In genomic region chr2:177501186-177501585, GRCh38 we compare ENCODE assay signal across 23 cellular contexts.
DNase-seq lines count a peak whose midpoint lies in the region; ATAC-seq, FAIRE-seq and TF ChIP-seq lines count a peak whose summit lies in the region.
"Had no signal": no experiment of that assay in that cellular context is flagged by ENCODE, and none has a peak within 500 bp of the region (broad histone marks: within the 10 kb centered on the region; RNA-seq: fewer than 3 reads in every experiment).

No MANE protein-coding gene starts in this region.

- no peak overlapping the region for H3K4me3 Mint-ChIP-seq in CD4-positive, CD25-positive, alpha-beta regulatory T cell
- H3K4me3 Mint-ChIP-seq in naive thymus-derived CD8-positive, alpha-beta T cell: no peak overlapping the region
- H3K4me3 Mint-ChIP-seq: activated CD4-positive, alpha-beta memory T cell treated with anti-CD3 and anti-CD28 coated beads, Interleukin-2, amount 10 ng/mL, durations not matched to agents 7 days and 5 days; activated naive CD8-positive, alpha-beta T cell; stimulated activated memory B cell treated with anti-CD40 and anti-IgM and Interleukin-4, amounts not matched to agents 10 μg/mL and 1 μg/mL and 100 μg/mL, for 72 hours; WTC11 had no signal

- dilution Hi-C loops in endothelial cell of umbilical vein (cut with MboI; ENCODE audit: extremely low pct_ligation_motif_present, low sequenced_read_pairs): no loop called here

- H3K9me3 ChIP-seq in CD4-positive, CD25-positive, alpha-beta regulatory T cell (ENCODE audit: control insufficient read depth in 2 of 2, low read length in 2 of 2): no peaks in the 10 kb centered on the region
- H3K9me3 ChIP-seq in endothelial cell of umbilical vein (replicated peaks; ENCODE audit: control insufficient read depth, insufficient read depth, low read length): no peaks in the 10 kb centered on the region
- H3K9me3 ChIP-seq: gastroesophageal sphincter, prostate gland had no signal

- DNase-seq in CD4-positive, CD25-positive, alpha-beta regulatory T cell: peak in 1 of 3 donors; percentile 2
- peak; percentile 28 for DNase-seq in ELR (ENCODE audit: low read depth)
- DNase-seq in endothelial cell of umbilical vein (ENCODE audit: low read depth, low spot score): peak; percentile 24
- DNase-seq in NK-92 treated with Interleukin-12 subunit alpha and Interleukin-12 subunit beta, amount 100 ng/mL, for 24 hours (lab: John Stamatoyannopoulos, UW): no peak
- no peak for DNase-seq in naive thymus-derived CD8-positive, alpha-beta T cell
- DNase-seq: activated CD4-positive, alpha-beta memory T cell treated with anti-CD3 and anti-CD28 coated beads, Interleukin-2, amount 10 ng/mL, durations not matched to agents 7 days and 5 days; activated T-cell treated with anti-CD3 and anti-CD28 coated beads, Interleukin-2, amount 50 U/mL, for 1 hour; COR-L47; DND-41; HCEC 1CT; NCI-H526; stimulated activated CD4-positive, alpha-beta T cell treated with anti-CD3 and anti-CD28 coated beads, Interleukin-1b, Interleukin-23, amount 100 ng/mL, for 48 hours had no signal

- POLR2A ChIA-PET in endothelial cell of umbilical vein (lab: Charles Lee): no interaction called here
- POLR2A ChIA-PET in naive thymus-derived CD8-positive, alpha-beta T cell (lab: Charles Lee): no interaction called here

- H3K4me3 ChIP-seq in CD4-positive, CD25-positive, alpha-beta regulatory T cell (ENCODE audit: low read depth, low read length): no peak overlapping the region
- H3K4me3 ChIP-seq in endothelial cell of umbilical vein (replicated peaks in 1 of 3; ENCODE audit: insufficient read depth in 1 of 3, low read depth in 1 of 3, low read length in 3 of 3): no peak overlapping the region
- H3K4me3 ChIP-seq: gastroesophageal sphincter, lung, prostate gland had no signal

- peak overlapping the region; percentile 12 for H3K4me2 ChIP-seq in endothelial cell of umbilical vein (ENCODE audit: insufficient read depth, low read length)
- H3K4me2 ChIP-seq: KMS-11 had no signal

- no peak overlapping the region for H3K27ac ChIP-seq in CD4-positive, CD25-positive, alpha-beta regulatory T cell (ENCODE audit: insufficient read depth, low read length, poor library complexity, severe bottlenecking)
- H3K27ac ChIP-seq in endothelial cell of umbilical vein (ENCODE audit: insufficient read depth, low read depth, low read length): no peak overlapping the region
- H3K27ac ChIP-seq: gastroesophageal sphincter, KMS-11, prostate gland had no signal

- no peaks in the 10 kb centered on the region for H3K79me2 ChIP-seq in endothelial cell of umbilical vein (ENCODE audit: control insufficient read depth, insufficient read depth, low read length)

- H3K4me1 ChIP-seq in CD4-positive, CD25-positive, alpha-beta regulatory T cell (ENCODE audit: control insufficient read depth, insufficient read depth, low read length, poor library complexity, severe bottlenecking): no peaks in the 10 kb centered on the region
- peaks cover 8% of the 10 kb centered on the region for H3K4me1 ChIP-seq in endothelial cell of umbilical vein (ENCODE audit: control insufficient read depth, extremely low read depth, insufficient read depth, low read length)
- H3K4me1 ChIP-seq: gastroesophageal sphincter, prostate gland had no signal

- H3K9ac ChIP-seq in endothelial cell of umbilical vein (replicated peaks; ENCODE audit: extremely low read depth, insufficient read depth, low read length): no peak overlapping the region
- H3K9ac ChIP-seq: KMS-11 had no signal

- TF ChIP-seq POLR2A in endothelial cell of umbilical vein (IDR thresholded peaks at IDR 0.05; ENCODE audit: low read depth, low read length): no peak

- peak; percentile 47 to 50 for ATAC-seq in CD4-positive, CD25-positive, alpha-beta regulatory T cell (ENCODE audit: low read depth in 2 of 2)
- peak; percentile 72 for ATAC-seq in HG03378 (IDR thresholded peaks at IDR 0.05; ENCODE audit: unreplicated experiment)
- ATAC-seq in GM19035 (IDR thresholded peaks at IDR 0.05; ENCODE audit: unreplicated experiment): no peak
- ATAC-seq in naive thymus-derived CD8-positive, alpha-beta T cell: no peak
- ATAC-seq: esophagus mucosa; gastroesophageal sphincter; stimulated activated memory B cell treated with anti-CD40 and anti-IgM and Interleukin-4, amounts not matched to agents 10 μg/mL and 1 μg/mL and 100 μg/mL, for 72 hours; WTC11 had no signal

- TF ChIP-seq CTCF in endothelial cell of umbilical vein (IDR thresholded peaks at IDR 0.05; ENCODE audit: extremely low read depth in 1 of 2, insufficient read depth in 1 of 2, low read depth in 1 of 2, low read length in 2 of 2): no peak

- FAIRE-seq in endothelial cell of umbilical vein (lab: Jason Lieb, UNC): no peak
- FAIRE-seq: keratinocyte had no signal

- peaks cover 30% of the 10 kb centered on the region for H3K36me3 Mint-ChIP-seq in CD4-positive, CD25-positive, alpha-beta regulatory T cell
- peaks cover 3 to 52% (median 8%) of the 10 kb centered on the region in 3 donors for H3K36me3 Mint-ChIP-seq in naive thymus-derived CD8-positive, alpha-beta T cell
- H3K36me3 Mint-ChIP-seq: WTC11 had no signal

- intact Hi-C loops in endothelial cell of umbilical vein (cut with micrococcal nuclease): no loop called here

- CTCF ChIA-PET in endothelial cell of umbilical vein (lab: Charles Lee): no interaction called here

- no peaks in the 10 kb centered on the region for H3K27me3 ChIP-seq in CD4-positive, CD25-positive, alpha-beta regulatory T cell (ENCODE audit: control insufficient read depth, insufficient read depth, low read length)
- no peaks in the 10 kb centered on the region for H3K27me3 ChIP-seq in endothelial cell of umbilical vein (ENCODE audit: control insufficient read depth in 2 of 2, insufficient read depth in 2 of 2, low read length in 2 of 2)
- H3K27me3 ChIP-seq: gastroesophageal sphincter had no signal

- H3K9me3 Mint-ChIP-seq in CD4-positive, CD25-positive, alpha-beta regulatory T cell: no peaks in the 10 kb centered on the region
- no peaks in the 10 kb centered on the region for H3K9me3 Mint-ChIP-seq in naive thymus-derived CD8-positive, alpha-beta T cell
- H3K9me3 Mint-ChIP-seq: activated CD4-positive, alpha-beta memory T cell treated with anti-CD3 and anti-CD28 coated beads, Interleukin-2, amount 10 ng/mL, durations not matched to agents 7 days and 5 days; stimulated activated memory B cell treated with anti-CD40 and anti-IgM and Interleukin-4, amounts not matched to agents 10 μg/mL and 1 μg/mL and 100 μg/mL, for 72 hours; WTC11 had no signal

- H4K20me1 ChIP-seq in endothelial cell of umbilical vein (replicated peaks; ENCODE audit: control insufficient read depth, extremely low read depth, insufficient read depth, low read length): no peaks in the 10 kb centered on the region

- H3K27me3 Mint-ChIP-seq in CD4-positive, CD25-positive, alpha-beta regulatory T cell: no peaks in the 10 kb centered on the region
- no peaks in the 10 kb centered on the region for H3K27me3 Mint-ChIP-seq in naive thymus-derived CD8-positive, alpha-beta T cell
- H3K27me3 Mint-ChIP-seq: activated CD4-positive, alpha-beta memory T cell treated with anti-CD3 and anti-CD28 coated beads, Interleukin-2, amount 10 ng/mL, durations not matched to agents 7 days and 5 days; activated naive CD8-positive, alpha-beta T cell; stimulated activated memory B cell treated with anti-CD40 and anti-IgM and Interleukin-4, amounts not matched to agents 10 μg/mL and 1 μg/mL and 100 μg/mL, for 72 hours had no signal

- H2AFZ ChIP-seq in endothelial cell of umbilical vein (ENCODE audit: low read depth, low read length): no peak overlapping the region

- H3K36me3 ChIP-seq in CD4-positive, CD25-positive, alpha-beta regulatory T cell (ENCODE audit: control insufficient read depth, insufficient read depth, low read length): peaks cover 14% of the 10 kb centered on the region
- H3K36me3 ChIP-seq in endothelial cell of umbilical vein (ENCODE audit: control insufficient read depth in 2 of 2, extremely low read depth in 1 of 2, insufficient read depth in 2 of 2, low read length in 2 of 2): no peaks in the 10 kb centered on the region
- H3K36me3 ChIP-seq: gastroesophageal sphincter, prostate gland had no signal

- no peak overlapping the region for H3K27ac Mint-ChIP-seq in CD4-positive, CD25-positive, alpha-beta regulatory T cell
- H3K27ac Mint-ChIP-seq in naive thymus-derived CD8-positive, alpha-beta T cell: no peak overlapping the region
- H3K27ac Mint-ChIP-seq: activated CD4-positive, alpha-beta memory T cell treated with anti-CD3 and anti-CD28 coated beads, Interleukin-2, amount 10 ng/mL, durations not matched to agents 7 days and 5 days; activated naive CD8-positive, alpha-beta T cell; stimulated activated memory B cell treated with anti-CD40 and anti-IgM and Interleukin-4, amounts not matched to agents 10 μg/mL and 1 μg/mL and 100 μg/mL, for 72 hours; WTC11 had no signal

- H3K4me1 Mint-ChIP-seq in CD4-positive, CD25-positive, alpha-beta regulatory T cell: peaks cover 0 to 11% (median 5%) of the 10 kb centered on the region in 4 donors
- peaks cover 0 to 2% (median under 1%) of the 10 kb centered on the region in 4 donors for H3K4me1 Mint-ChIP-seq in naive thymus-derived CD8-positive, alpha-beta T cell
- H3K4me1 Mint-ChIP-seq: stimulated activated memory B cell treated with anti-CD40 and anti-IgM and Interleukin-4, amounts not matched to agents 10 μg/mL and 1 μg/mL and 100 μg/mL, for 72 hours; WTC11 had no signal

- BruUV-seq in endothelial cell of umbilical vein (replicated peaks; lab: Mats Ljungman, UMichigan): no TSS peak

- H3K9me1 ChIP-seq in endothelial cell of umbilical vein (replicated peaks; ENCODE audit: control insufficient read depth, extremely low read depth, insufficient read depth, low read length): no peaks in the 10 kb centered on the region

TF ChIP-seq in endothelial cell of umbilical vein, 7 proteins besides CTCF, POLR2A, EP300 and RAD21:
- no peak for TF ChIP-seq MYC (IDR thresholded peaks at IDR 0.05; ENCODE audit: low read depth, low read length)
- TF ChIP-seq MAX (IDR thresholded peaks at IDR 0.05; ENCODE audit: insufficient read depth, insufficient read length): no peak
- no peak for TF ChIP-seq POLR2AphosphoS5 (IDR thresholded peaks at IDR 0.05; ENCODE audit: insufficient read depth, low read depth, low read length)
- TF ChIP-seq FOS (IDR thresholded peaks at IDR 0.05; ENCODE audit: borderline replicate concordance, insufficient read depth, low read length): no peak
- TF ChIP-seq EZH2 (IDR thresholded peaks at IDR 0.05; ENCODE audit: borderline replicate concordance, low read depth, low read length, severe bottlenecking): no peak
- TF ChIP-seq GATA2 (IDR thresholded peaks at IDR 0.05; ENCODE audit: insufficient read depth, insufficient read length, low read depth, low read length): no peak
- peak; percentile 31 for TF ChIP-seq JUN (IDR thresholded peaks at IDR 0.05; ENCODE audit: borderline replicate concordance, insufficient read depth, insufficient read length, low read depth)

Comparison
In these comparisons a context has a peak if more than half of its experiments do, and no peak if none do; other contexts are left out.
1. ATAC-seq: peak in CD4-positive, CD25-positive, alpha-beta regulatory T cell (2 of 2) and HG03378 (single experiment); none in GM19035 (single experiment) and naive thymus-derived CD8-positive, alpha-beta T cell (0 of 2).
2. DNase-seq: peak in ELR (single experiment) and endothelial cell of umbilical vein (single experiment); none in NK-92 treated with Interleukin-12 subunit alpha and Interleukin-12 subunit beta, amount 100 ng/mL, for 24 hours (single experiment) and naive thymus-derived CD8-positive, alpha-beta T cell (0 of 10).